In genomic region chr9:104993291-104993963, GRCh38 we compare ENCODE assay signal across 8 cellular contexts.
DNase-seq lines count a peak whose midpoint lies in the region; ATAC-seq and TF ChIP-seq lines count a peak whose summit lies in the region.

No MANE protein-coding gene starts in this region.

- H3K9me3 ChIP-seq in left lung, result no peaks in the 10 kb centered on the region
- H3K9me3 ChIP-seq in stomach smooth muscle (ENCODE audit: control insufficient read depth in 2 of 2, low read length in 2 of 2), result no peaks in the 10 kb centered on the region

- H3K4me3 ChIP-seq in coronary artery (peak overlapping the region; percentile 22), left lung (no peak overlapping the region), stomach smooth muscle (ENCODE audit: low read length in 2 of 2) (peak overlapping the region; percentile 32 to 55)

- H3K27me3 ChIP-seq in left lung, result no peaks in the 10 kb centered on the region
- H3K27me3 ChIP-seq in stomach smooth muscle (ENCODE audit: control insufficient read depth in 1 of 2, insufficient read depth in 2 of 2, low read length in 2 of 2), result no peaks in the 10 kb centered on the region

- H3K4me1 ChIP-seq in left lung, result peaks cover 33 to 47% of the 10 kb centered on the region in 2 donors
- peaks cover 38% of the 10 kb centered on the region for H3K4me1 ChIP-seq in stomach smooth muscle (ENCODE audit: control insufficient read depth, insufficient read depth, low read length)

- intact Hi-C loops in left lung (cut with DNase I), result no loop called here

- H3K27ac ChIP-seq in coronary artery (peak overlapping the region; percentile 96 to 98), left lung (peak overlapping the region; percentile 89 to 96), stomach smooth muscle (ENCODE audit: low read length) (peak overlapping the region; percentile 97)

- no peaks in the 10 kb centered on the region for H3K36me3 ChIP-seq in left lung
- H3K36me3 ChIP-seq in stomach smooth muscle (ENCODE audit: control insufficient read depth in 2 of 2, insufficient read depth in 2 of 2, low read length in 2 of 2), result no peaks in the 10 kb centered on the region

- peak overlapping the region; percentile 60 to 61 for H3K9ac ChIP-seq in stomach smooth muscle (ENCODE audit: low read length in 2 of 2)

- no peak for TF ChIP-seq CTCF in coronary artery (IDR thresholded peaks at IDR 0.05)
- no peak for TF ChIP-seq CTCF in left lung (IDR thresholded peaks at IDR 0.05)

- ATAC-seq in left lung, result peak; percentile 50
- no peak for ATAC-seq in HG02973 (IDR thresholded peaks at IDR 0.05; ENCODE audit: unreplicated experiment)

- peak; percentile 15 for DNase-seq in stimulated activated CD4-positive, alpha-beta T cell treated with anti-CD3 and anti-CD28 coated beads, Interleukin-15, amount 100 ng/mL, for 24 hours
- DNase-seq in stimulated activated CD4-positive, alpha-beta T cell treated with anti-CD3 and anti-CD28 coated beads, Interleukin-4, amount 100 ng/mL, for 24 hours, result no peak
- DNase-seq in coronary artery (ENCODE audit: low spot score) (peak; percentile 99), left lung (peak in 1 of 2 donors; percentile 84), Kasumi-1 (lab: John Stamatoyannopoulos, UW) (no peak)
- DNase-seq in stimulated activated CD4-positive, alpha-beta T cell treated with anti-CD3 and anti-CD28 coated beads, Interleukin-2, amount 100 ng/mL, for 24 hours, result no peak

Comparison
In these comparisons a context has a peak if more than half of its experiments do, and no peak if none do; other contexts are left out.
1. DNase-seq: peak in stimulated activated CD4-positive, alpha-beta T cell treated with anti-CD3 and anti-CD28 coated beads, Interleukin-15, amount 100 ng/mL, for 24 hours (single experiment) and coronary artery (single experiment); none in stimulated activated CD4-positive, alpha-beta T cell treated with anti-CD3 and anti-CD28 coated beads, Interleukin-4, amount 100 ng/mL, for 24 hours (single experiment), Kasumi-1 (0 of 2) and stimulated activated CD4-positive, alpha-beta T cell treated with anti-CD3 and anti-CD28 coated beads, Interleukin-2, amount 100 ng/mL, for 24 hours (0 of 2).
2. H3K4me3 ChIP-seq: peak in coronary artery (single experiment) and stomach smooth muscle (2 of 2); none in left lung (0 of 2).
3. Peak in every context shown above with its lines, with median percentiles within 50 percentile points of each other: H3K27ac ChIP-seq.